1 cellular context compared by ENCODE assay signal in the genomic region with DNA sequence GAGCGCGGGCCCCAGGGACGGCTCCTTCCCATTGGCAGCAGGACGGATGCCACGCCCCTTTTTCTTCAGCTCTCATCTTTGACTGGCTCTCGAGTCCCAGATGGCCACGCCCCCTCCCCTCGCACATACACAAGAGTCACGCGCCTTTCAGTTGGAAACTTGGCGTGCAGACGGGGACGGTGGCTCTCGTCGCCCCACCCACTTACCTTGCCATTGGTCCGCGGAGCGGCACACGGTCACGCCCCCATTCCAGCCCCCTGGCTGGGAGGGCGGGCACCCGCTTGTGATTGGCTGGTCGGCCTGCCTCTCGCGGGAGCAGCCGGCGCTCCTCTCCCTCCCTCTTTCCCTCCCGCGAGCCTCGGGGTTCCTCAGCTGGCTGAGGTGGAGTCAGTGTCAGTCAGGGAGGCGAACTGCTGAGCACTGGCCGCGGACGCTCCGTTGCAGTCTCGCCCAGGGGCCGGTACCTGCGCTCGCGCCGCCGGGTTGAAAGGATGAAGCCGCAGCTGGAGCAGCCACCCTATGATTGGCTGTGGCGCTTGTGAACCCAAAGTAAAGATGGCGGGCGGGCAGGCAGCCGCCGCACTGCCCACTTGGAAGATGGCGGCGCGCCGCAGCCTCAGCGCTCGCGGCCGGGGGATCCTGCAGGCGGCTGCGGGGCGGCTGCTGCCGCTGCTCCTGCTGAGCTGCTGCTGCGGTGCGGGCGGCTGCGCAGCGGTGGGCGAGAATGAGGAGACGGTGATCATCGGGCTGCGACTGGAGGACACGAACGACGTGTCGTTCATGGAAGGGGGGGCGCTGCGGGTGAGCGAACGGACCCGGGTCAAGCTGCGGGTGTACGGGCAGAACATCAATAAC.
TF ChIP-seq lines count a peak whose summit lies in the region.

A gene (plus strand): TSS at position 333 of the 855 bp plus-strand sequence. CDS start 187 bp downstream, at position 520.

TF ChIP-seq in K562, 482 proteins besides CTCF, POLR2A, EP300 and RAD21 (continued from another document and continues in another):
- TF ChIP-seq, protein P1, sequence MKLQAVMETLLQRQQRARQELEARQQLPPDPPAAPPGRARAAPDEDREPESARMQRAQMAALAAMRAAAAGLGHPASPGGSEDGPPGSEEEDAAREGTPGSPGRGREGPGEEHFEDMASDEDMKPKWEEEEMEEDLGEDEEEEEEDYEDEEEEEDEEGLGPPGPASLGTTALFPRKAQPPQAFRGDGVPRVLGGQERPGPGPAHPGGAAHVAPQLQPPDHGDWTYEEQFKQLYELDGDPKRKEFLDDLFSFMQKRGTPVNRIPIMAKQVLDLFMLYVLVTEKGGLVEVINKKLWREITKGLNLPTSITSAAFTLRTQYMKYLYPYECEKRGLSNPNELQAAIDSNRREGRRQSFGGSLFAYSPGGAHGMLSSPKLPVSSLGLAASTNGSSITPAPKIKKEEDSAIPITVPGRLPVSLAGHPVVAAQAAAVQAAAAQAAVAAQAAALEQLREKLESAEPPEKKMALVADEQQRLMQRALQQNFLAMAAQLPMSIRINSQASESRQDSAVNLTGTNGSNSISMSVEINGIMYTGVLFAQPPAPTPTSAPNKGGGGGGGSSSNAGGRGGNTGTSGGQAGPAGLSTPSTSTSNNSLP (IDR thresholded peaks at IDR 0.05; ENCODE audit: borderline replicate concordance, low read depth, low read length) = no peak
- TF ChIP-seq SETDB1 (IDR thresholded peaks at IDR 0.05; ENCODE audit: low read length) = no peak
- TF ChIP-seq BACH1 (tag; IDR thresholded peaks at IDR 0.05) = no peak
- TF ChIP-seq TRIM24 (IDR thresholded peaks at IDR 0.05) = no peak
- no peak for TF ChIP-seq FOXK1 (CRISPR knock-in tag; IDR thresholded peaks at IDR 0.05; ENCODE audit: borderline replicate concordance)
- TF ChIP-seq NCOR1 (IDR thresholded peaks at IDR 0.05) = no peak
- no peak for TF ChIP-seq STAT5A (IDR thresholded peaks at IDR 0.05; ENCODE audit: borderline replicate concordance, low read length)
- TF ChIP-seq, protein P2, sequence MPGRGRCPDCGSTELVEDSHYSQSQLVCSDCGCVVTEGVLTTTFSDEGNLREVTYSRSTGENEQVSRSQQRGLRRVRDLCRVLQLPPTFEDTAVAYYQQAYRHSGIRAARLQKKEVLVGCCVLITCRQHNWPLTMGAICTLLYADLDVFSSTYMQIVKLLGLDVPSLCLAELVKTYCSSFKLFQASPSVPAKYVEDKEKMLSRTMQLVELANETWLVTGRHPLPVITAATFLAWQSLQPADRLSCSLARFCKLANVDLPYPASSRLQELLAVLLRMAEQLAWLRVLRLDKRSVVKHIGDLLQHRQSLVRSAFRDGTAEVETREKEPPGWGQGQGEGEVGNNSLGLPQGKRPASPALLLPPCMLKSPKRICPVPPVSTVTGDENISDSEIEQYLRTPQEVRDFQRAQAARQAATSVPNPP (IDR thresholded peaks at IDR 0.05; ENCODE audit: borderline replicate concordance, insufficient read depth, insufficient read length) = no peak
- TF ChIP-seq SREBF1 (IDR thresholded peaks at IDR 0.05; ENCODE audit: borderline replicate concordance, low read depth, low read length) = no peak
- TF ChIP-seq FOXM1 (IDR thresholded peaks at IDR 0.05; ENCODE audit: low read depth) = no peak
- peak; percentile 81 for TF ChIP-seq FOXM1 (CRISPR knock-in tag; IDR thresholded peaks at IDR 0.05; ENCODE audit: low read depth)
- TF ChIP-seq, protein P3, sequence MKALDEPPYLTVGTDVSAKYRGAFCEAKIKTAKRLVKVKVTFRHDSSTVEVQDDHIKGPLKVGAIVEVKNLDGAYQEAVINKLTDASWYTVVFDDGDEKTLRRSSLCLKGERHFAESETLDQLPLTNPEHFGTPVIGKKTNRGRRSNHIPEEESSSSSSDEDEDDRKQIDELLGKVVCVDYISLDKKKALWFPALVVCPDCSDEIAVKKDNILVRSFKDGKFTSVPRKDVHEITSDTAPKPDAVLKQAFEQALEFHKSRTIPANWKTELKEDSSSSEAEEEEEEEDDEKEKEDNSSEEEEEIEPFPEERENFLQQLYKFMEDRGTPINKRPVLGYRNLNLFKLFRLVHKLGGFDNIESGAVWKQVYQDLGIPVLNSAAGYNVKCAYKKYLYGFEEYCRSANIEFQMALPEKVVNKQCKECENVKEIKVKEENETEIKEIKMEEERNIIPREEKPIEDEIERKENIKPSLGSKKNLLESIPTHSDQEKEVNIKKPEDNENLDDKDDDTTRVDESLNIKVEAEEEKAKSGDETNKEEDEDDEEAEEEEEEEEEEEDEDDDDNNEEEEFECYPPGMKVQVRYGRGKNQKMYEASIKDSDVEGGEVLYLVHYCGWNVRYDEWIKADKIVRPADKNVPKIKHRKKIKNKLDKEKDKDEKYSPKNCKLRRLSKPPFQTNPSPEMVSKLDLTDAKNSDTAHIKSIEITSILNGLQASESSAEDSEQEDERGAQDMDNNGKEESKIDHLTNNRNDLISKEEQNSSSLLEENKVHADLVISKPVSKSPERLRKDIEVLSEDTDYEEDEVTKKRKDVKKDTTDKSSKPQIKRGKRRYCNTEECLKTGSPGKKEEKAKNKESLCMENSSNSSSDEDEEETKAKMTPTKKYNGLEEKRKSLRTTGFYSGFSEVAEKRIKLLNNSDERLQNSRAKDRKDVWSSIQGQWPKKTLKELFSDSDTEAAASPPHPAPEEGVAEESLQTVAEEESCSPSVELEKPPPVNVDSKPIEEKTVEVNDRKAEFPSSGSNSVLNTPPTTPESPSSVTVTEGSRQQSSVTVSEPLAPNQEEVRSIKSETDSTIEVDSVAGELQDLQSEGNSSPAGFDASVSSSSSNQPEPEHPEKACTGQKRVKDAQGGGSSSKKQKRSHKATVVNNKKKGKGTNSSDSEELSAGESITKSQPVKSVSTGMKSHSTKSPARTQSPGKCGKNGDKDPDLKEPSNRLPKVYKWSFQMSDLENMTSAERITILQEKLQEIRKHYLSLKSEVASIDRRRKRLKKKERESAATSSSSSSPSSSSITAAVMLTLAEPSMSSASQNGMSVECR (CRISPR knock-in tag; IDR thresholded peaks at IDR 0.05) = peak; percentile 35; the same call in 1 of the 2 replicates
- TF ChIP-seq DMBX1 (CRISPR knock-in tag; IDR thresholded peaks at IDR 0.05; ENCODE audit: borderline replicate concordance) = peak; percentile 48; the same call in 1 of the 2 replicates
- no peak for TF ChIP-seq ESRRB (CRISPR knock-in tag; IDR thresholded peaks at IDR 0.05; ENCODE audit: borderline replicate concordance)
- TF ChIP-seq, protein P4, sequence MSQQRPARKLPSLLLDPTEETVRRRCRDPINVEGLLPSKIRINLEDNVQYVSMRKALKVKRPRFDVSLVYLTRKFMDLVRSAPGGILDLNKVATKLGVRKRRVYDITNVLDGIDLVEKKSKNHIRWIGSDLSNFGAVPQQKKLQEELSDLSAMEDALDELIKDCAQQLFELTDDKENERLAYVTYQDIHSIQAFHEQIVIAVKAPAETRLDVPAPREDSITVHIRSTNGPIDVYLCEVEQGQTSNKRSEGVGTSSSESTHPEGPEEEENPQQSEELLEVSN (IDR thresholded peaks at IDR 0.05; ENCODE audit: borderline replicate concordance in 1 of 2, extremely low read depth in 1 of 2, insufficient read depth in 1 of 2, insufficient read length in 1 of 2, low read depth in 1 of 2, low read length in 1 of 2, poor library complexity in 1 of 2, severe bottlenecking in 1 of 2) = peak; percentile 76 to 78
- TF ChIP-seq, protein P5, sequence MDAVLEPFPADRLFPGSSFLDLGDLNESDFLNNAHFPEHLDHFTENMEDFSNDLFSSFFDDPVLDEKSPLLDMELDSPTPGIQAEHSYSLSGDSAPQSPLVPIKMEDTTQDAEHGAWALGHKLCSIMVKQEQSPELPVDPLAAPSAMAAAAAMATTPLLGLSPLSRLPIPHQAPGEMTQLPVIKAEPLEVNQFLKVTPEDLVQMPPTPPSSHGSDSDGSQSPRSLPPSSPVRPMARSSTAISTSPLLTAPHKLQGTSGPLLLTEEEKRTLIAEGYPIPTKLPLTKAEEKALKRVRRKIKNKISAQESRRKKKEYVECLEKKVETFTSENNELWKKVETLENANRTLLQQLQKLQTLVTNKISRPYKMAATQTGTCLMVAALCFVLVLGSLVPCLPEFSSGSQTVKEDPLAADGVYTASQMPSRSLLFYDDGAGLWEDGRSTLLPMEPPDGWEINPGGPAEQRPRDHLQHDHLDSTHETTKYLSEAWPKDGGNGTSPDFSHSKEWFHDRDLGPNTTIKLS (IDR thresholded peaks at IDR 0.05; ENCODE audit: borderline replicate concordance, low read depth) = peak; percentile 33; the same call in 1 of the 2 replicates
- no peak for TF ChIP-seq NR4A1 (CRISPR knock-in tag; IDR thresholded peaks at IDR 0.05)
- no peak for TF ChIP-seq NR4A1 (tag; IDR thresholded peaks at IDR 0.05)
- no peak for TF ChIP-seq ZNF668 (CRISPR knock-in tag; IDR thresholded peaks at IDR 0.05)
- peak; percentile 49; the same call in 1 of the 2 replicates for TF ChIP-seq ATF7 (IDR thresholded peaks at IDR 0.05)
- TF ChIP-seq MTF1 (CRISPR knock-in tag; IDR thresholded peaks at IDR 0.05; ENCODE audit: borderline replicate concordance) = no peak
- TF ChIP-seq, protein P6, sequence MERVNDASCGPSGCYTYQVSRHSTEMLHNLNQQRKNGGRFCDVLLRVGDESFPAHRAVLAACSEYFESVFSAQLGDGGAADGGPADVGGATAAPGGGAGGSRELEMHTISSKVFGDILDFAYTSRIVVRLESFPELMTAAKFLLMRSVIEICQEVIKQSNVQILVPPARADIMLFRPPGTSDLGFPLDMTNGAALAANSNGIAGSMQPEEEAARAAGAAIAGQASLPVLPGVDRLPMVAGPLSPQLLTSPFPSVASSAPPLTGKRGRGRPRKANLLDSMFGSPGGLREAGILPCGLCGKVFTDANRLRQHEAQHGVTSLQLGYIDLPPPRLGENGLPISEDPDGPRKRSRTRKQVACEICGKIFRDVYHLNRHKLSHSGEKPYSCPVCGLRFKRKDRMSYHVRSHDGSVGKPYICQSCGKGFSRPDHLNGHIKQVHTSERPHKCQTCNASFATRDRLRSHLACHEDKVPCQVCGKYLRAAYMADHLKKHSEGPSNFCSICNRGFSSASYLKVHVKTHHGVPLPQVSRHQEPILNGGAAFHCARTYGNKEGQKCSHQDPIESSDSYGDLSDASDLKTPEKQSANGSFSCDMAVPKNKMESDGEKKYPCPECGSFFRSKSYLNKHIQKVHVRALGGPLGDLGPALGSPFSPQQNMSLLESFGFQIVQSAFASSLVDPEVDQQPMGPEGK (CRISPR knock-in tag; IDR thresholded peaks at IDR 0.05; ENCODE audit: borderline replicate concordance) = no peak
- peak; percentile 40; the same call in 1 of the 2 replicates for TF ChIP-seq ZBED1 (IDR thresholded peaks at IDR 0.05)
- TF ChIP-seq NFYB (IDR thresholded peaks at IDR 0.05; ENCODE audit: extremely low read depth, insufficient read length) = peak; percentile 72
- TF ChIP-seq, protein P7, sequence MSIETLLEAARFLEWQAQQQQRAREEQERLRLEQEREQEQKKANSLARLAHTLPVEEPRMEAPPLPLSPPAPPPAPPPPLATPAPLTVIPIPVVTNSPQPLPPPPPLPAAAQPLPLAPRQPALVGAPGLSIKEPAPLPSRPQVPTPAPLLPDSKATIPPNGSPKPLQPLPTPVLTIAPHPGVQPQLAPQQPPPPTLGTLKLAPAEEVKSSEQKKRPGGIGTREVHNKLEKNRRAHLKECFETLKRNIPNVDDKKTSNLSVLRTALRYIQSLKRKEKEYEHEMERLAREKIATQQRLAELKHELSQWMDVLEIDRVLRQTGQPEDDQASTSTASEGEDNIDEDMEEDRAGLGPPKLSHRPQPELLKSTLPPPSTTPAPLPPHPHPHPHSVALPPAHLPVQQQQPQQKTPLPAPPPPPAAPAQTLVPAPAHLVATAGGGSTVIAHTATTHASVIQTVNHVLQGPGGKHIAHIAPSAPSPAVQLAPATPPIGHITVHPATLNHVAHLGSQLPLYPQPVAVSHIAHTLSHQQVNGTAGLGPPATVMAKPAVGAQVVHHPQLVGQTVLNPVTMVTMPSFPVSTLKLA (conservative IDR thresholded peaks at IDR 0.05) = peak; percentile 99
- peak; percentile 32; the same call in 1 of the 2 replicates for TF ChIP-seq EP400 (IDR thresholded peaks at IDR 0.05)
- no peak for TF ChIP-seq WHSC1 (IDR thresholded peaks at IDR 0.05; ENCODE audit: low read length)
- TF ChIP-seq MTA1 (IDR thresholded peaks at IDR 0.05; ENCODE audit: borderline replicate concordance) = no peak
- TF ChIP-seq TRIM28 (IDR thresholded peaks at IDR 0.05) = no peak
- TF ChIP-seq PHB (CRISPR knock-in tag; IDR thresholded peaks at IDR 0.05) = no peak
- TF ChIP-seq MAZ (CRISPR knock-in tag; conservative IDR thresholded peaks at IDR 0.05 in 1 of 2, IDR thresholded peaks at IDR 0.05 in 1 of 2) = peak; percentile 71 to 85
